In the genomic region with DNA sequence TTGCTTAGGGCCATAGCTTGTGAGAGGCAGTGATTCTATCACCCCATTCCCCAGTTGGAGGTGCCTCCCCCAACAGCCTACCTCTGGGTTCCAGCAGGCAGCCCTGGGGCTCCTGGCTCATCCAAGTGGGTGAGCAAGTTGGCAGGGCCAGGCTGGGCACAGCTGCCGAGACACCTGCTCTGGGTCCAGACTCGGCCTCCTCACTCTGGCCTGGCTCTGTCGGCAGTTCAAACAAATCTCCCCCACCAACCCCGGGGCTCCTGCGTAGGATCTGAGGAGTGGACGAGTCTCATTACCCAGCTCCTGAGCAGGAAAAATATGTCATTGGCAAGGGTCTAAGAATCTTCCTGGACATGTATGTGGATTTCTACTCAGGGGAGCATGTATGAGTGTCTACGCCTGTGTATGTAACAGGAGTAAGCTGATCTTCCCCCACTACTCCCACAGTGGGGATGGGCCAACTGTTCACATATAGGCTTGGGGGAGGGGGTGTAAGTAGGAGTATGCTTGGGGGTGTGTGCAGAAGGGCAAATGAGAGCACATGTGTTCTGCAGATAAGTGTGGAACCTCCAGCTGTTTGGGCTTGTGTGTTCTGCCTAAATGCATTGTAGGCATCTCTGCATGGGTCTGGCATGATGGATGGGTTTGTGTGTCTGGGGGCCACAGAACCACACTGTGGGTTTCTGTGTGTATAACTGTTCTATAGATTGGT, we compare ENCODE assay signal across 9 cellular contexts. TPM values are rescaled to one million over a fixed set of nuclear protein-coding genes. Genes with fewer than 3 reads are reported as not detected.
DNase-seq lines count a peak whose midpoint lies in the region; ATAC-seq and TF ChIP-seq lines count a peak whose summit lies in the region.
"Had no signal": no experiment of that assay in that cellular context is flagged by ENCODE, and none has a peak within 500 bp of the region (broad histone marks: within the 10 kb centered on the region; RNA-seq: fewer than 3 reads in every experiment).

No MANE protein-coding gene starts in this region.

- no peaks in the 10 kb centered on the region for H3K36me3 Mint-ChIP-seq in brain
- no peaks in the 10 kb centered on the region for H3K36me3 Mint-ChIP-seq in stimulated activated memory B cell treated with anti-CD40 and anti-IgM and Interleukin-4, amounts not matched to agents 10 μg/mL and 1 μg/mL and 100 μg/mL, for 72 hours

- H3K27me3 Mint-ChIP-seq in brain: peaks cover 31% of the 10 kb centered on the region
- H3K27me3 Mint-ChIP-seq in stimulated activated memory B cell treated with anti-CD40 and anti-IgM and Interleukin-4, amounts not matched to agents 10 μg/mL and 1 μg/mL and 100 μg/mL, for 72 hours: peaks cover 46% of the 10 kb centered on the region

- H3K36me3 ChIP-seq in upper lobe of right lung: peaks cover 8% of the 10 kb centered on the region

- peak overlapping the region; percentile 88 for H3K4me3 ChIP-seq in upper lobe of right lung

- no peaks in the 10 kb centered on the region for H3K9me3 ChIP-seq in upper lobe of right lung

- H3K9me3 Mint-ChIP-seq in brain: peaks cover 0 to 5% (median 0%) of the 10 kb centered on the region in 5 experiments
- H3K9me3 Mint-ChIP-seq in stimulated activated memory B cell treated with anti-CD40 and anti-IgM and Interleukin-4, amounts not matched to agents 10 μg/mL and 1 μg/mL and 100 μg/mL, for 72 hours: no peaks in the 10 kb centered on the region

- peaks cover 55% of the 10 kb centered on the region for H3K4me1 Mint-ChIP-seq in brain
- peaks cover 35% of the 10 kb centered on the region for H3K4me1 Mint-ChIP-seq in stimulated activated memory B cell treated with anti-CD40 and anti-IgM and Interleukin-4, amounts not matched to agents 10 μg/mL and 1 μg/mL and 100 μg/mL, for 72 hours

- peak overlapping the region; percentile 90 to 97 (median 93) for H3K4me3 Mint-ChIP-seq in brain
- H3K4me3 Mint-ChIP-seq in stimulated activated memory B cell treated with anti-CD40 and anti-IgM and Interleukin-4, amounts not matched to agents 10 μg/mL and 1 μg/mL and 100 μg/mL, for 72 hours: no peak overlapping the region

- peak; percentile 24 for ATAC-seq in left lobe of liver
- peak; percentile 0 for ATAC-seq in upper lobe of right lung
- ATAC-seq in HG02970 (IDR thresholded peaks at IDR 0.05; ENCODE audit: low FRiP score, unreplicated experiment): no peak
- no peak for ATAC-seq in stimulated activated memory B cell treated with anti-CD40 and anti-IgM and Interleukin-4, amounts not matched to agents 10 μg/mL and 1 μg/mL and 100 μg/mL, for 72 hours

- peak overlapping the region; percentile 95 for H3K27ac ChIP-seq in upper lobe of right lung

- intact Hi-C loops in upper lobe of right lung (cut with DNase I): no loop called here

- H3K4me1 ChIP-seq in upper lobe of right lung: peaks cover 42% of the 10 kb centered on the region

- H3K27me3 ChIP-seq in upper lobe of right lung: no peaks in the 10 kb centered on the region

- in situ Hi-C loops in G401 (cut with HindIII; ENCODE audit: low sequenced_read_pairs): no loop called here

- DNase-seq in G401 (ENCODE audit: low spot score): peak; percentile 77
- peak; percentile 97 for DNase-seq in NCI-H2171 treated with DMSO at 0.1 percent for 48 hours (lab: John Stamatoyannopoulos, UW)
- peak; percentile 77 for DNase-seq in left lobe of liver (ENCODE audit: low spot score)
- peak; percentile 74 for DNase-seq in upper lobe of right lung
- no peak for DNase-seq in T-helper 2 cell

- TF ChIP-seq CTCF in brain (conservative IDR thresholded peaks at IDR 0.05) (no peak), upper lobe of right lung (IDR thresholded peaks at IDR 0.05) (no peak)

- peak overlapping the region; percentile 62 to 99 (median 97) for H3K27ac Mint-ChIP-seq in brain
- no peak overlapping the region for H3K27ac Mint-ChIP-seq in stimulated activated memory B cell treated with anti-CD40 and anti-IgM and Interleukin-4, amounts not matched to agents 10 μg/mL and 1 μg/mL and 100 μg/mL, for 72 hours

RNA-seq across cellular contexts. Expression of a gene that starts 2.0 kb away (rescaled TPM):
- 1,330 and 1,439 TPM in 2 replicates for total RNA-seq in G401 (2014; rRNA removed; shearing (Covaris generic))
- polyA plus RNA-seq in brain (ENCODE audit: insufficient read depth, low read depth, low replicate concordance): 109 TPM
- total RNA-seq in left lobe of liver (37.2 TPM), upper lobe of right lung (515 TPM)

RNA-seq across cellular contexts. Expression of a gene that starts 30.6 kb away (rescaled TPM):
- not detected in 2 replicates for total RNA-seq in G401 (2014; rRNA removed; shearing (Covaris generic))
- 6.3 TPM for polyA plus RNA-seq in brain (ENCODE audit: insufficient read depth, low read depth, low replicate concordance)
- not detected for total RNA-seq in left lobe of liver
- total RNA-seq in upper lobe of right lung: 19.1 TPM
- total RNA-seq: SK-MEL-5 had no signal

Comparison
In these comparisons a context has a peak if more than half of its experiments do, and no peak if none do; other contexts are left out.
1. DNase-seq: peak in G401 (single experiment), NCI-H2171 treated with DMSO at 0.1 percent for 48 hours (single experiment), left lobe of liver (single experiment) and upper lobe of right lung (single experiment); none in T-helper 2 cell (0 of 5).
2. ATAC-seq: peak in left lobe of liver (single experiment) and upper lobe of right lung (single experiment); none in HG02970 (single experiment) and stimulated activated memory B cell treated with anti-CD40 and anti-IgM and Interleukin-4, amounts not matched to agents 10 μg/mL and 1 μg/mL and 100 μg/mL, for 72 hours (single experiment).
3. RNA of a gene that starts 2.0 kb away (total RNA-seq): 1,330 to 1,439 TPM in G401 and 515 TPM in upper lobe of right lung (single experiment); 37.2 TPM in left lobe of liver (single experiment); every median in the first group is over 10 times any median in the second.
4. RNA of a gene that starts 30.6 kb away (total RNA-seq): 19.1 TPM in upper lobe of right lung (single experiment); not detected in G401 and not detected in left lobe of liver (single experiment); every median in the first group is over 10 times any median in the second.